In the genomic region with DNA sequence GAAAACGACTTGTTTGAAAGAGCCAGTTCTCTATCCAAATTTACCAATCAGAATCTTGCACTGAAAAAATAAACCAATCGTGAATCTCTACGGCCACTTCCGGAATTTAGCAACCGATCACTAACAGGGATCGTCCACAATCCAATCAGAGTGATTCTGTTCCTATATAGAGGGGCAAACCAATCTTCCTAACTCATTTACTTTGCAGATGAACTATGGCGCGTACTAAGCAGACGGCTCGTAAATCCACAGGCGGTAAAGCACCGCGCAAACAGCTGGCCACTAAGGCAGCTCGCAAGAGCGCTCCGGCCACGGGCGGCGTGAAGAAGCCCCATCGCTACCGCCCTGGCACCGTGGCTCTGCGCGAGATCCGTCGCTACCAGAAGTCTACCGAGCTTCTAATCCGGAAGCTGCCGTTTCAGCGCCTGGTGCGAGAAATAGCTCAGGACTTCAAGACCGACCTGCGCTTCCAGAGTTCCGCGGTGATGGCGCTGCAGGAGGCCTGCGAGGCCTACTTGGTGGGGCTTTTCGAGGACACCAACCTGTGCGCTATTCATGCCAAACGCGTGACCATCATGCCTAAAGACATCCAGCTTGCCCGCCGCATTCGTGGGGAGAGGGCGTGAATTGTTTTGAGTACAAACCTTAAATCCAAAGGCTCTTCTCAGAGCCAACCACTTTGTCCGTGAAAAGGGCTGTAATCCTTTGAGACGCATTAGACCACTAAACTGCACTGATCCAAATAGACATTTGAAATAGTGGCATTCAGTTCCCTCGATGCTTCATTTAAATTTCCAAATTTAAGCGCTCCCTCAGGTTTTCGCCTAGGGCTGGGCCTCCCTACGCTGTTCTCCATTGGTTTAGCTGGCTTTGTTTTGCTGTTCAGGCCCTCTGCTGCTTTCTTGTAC, we compare ENCODE assay signal across 7 cellular contexts.
DNase-seq lines count a peak whose midpoint lies in the region; ATAC-seq and TF ChIP-seq lines count a peak whose summit lies in the region.

No MANE protein-coding gene starts in this region.

- intact Hi-C loops in tibial artery (cut with DNase I; ENCODE audit: low total_unique reads), result no loop called here

- DNase-seq in coronary artery (ENCODE audit: low spot score) (no peak), left kidney (ENCODE audit: low read depth, low spot score) (peak; percentile 97), tibial artery (no peak)
- no peak for DNase-seq in stimulated activated CD4-positive, alpha-beta T cell treated with anti-CD3 and anti-CD28 coated beads, Interleukin-4, amount 100 ng/mL, for 1 hour

- H3K9me3 ChIP-seq in KOPT-K1 (ENCODE audit: insufficient read depth, low read length, poor library complexity, severe bottlenecking) (no peaks in the 10 kb centered on the region), tibial artery (peaks cover 0 to 5% (median 0%) of the 10 kb centered on the region in 3 donors)

- H3K27me3 ChIP-seq in tibial artery, result peaks cover 3 to 12% of the 10 kb centered on the region in 2 donors

- no peaks in the 10 kb centered on the region for H3K36me3 ChIP-seq in KOPT-K1 (ENCODE audit: insufficient read depth, low read length)
- peaks cover 0 to 8% (median 0%) of the 10 kb centered on the region in 3 donors for H3K36me3 ChIP-seq in tibial artery

- H3K4me1 ChIP-seq in tibial artery, result peaks cover 0 to 5% (median 2%) of the 10 kb centered on the region in 4 donors

- no peak for TF ChIP-seq CTCF in coronary artery (IDR thresholded peaks at IDR 0.05)
- no peak for TF ChIP-seq CTCF in tibial artery (IDR thresholded peaks at IDR 0.05)

- ATAC-seq in GM19455 (IDR thresholded peaks at IDR 0.05; ENCODE audit: unreplicated experiment) (no peak), HG03108 (IDR thresholded peaks at IDR 0.05; ENCODE audit: unreplicated experiment) (no peak)

- H3K27ac ChIP-seq in KOPT-K1 (ENCODE audit: low read depth, low read length, poor library complexity, severe bottlenecking) (peak overlapping the region; percentile 89), coronary artery (peak overlapping the region; percentile 56 to 72), tibial artery (peak overlapping the region; percentile 83)

- H3K4me3 ChIP-seq in coronary artery, result peak overlapping the region; percentile 65
- peak overlapping the region; percentile 49 to 58 for H3K4me3 ChIP-seq in tibial artery
